In the genomic region with DNA sequence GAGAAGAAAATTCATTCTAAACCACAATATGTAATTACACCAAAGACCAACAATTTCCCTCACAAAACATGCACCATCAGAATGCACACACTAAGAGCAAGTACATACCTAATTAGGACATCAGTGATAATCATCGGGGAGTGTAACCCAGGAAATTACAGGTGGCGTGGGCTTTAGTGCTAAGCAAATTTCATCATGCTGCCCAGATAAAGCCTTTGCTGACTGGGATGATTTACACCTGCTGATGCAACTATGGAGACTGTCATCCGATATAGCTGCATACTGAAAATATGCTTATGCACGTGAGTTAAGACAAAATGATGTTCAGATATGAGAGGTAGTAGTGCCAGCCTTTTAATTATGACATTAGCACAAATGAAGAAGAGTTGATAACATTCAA, we compare ENCODE assay signal across 17 cellular contexts.
"Had no signal": no experiment of that assay in that cellular context is flagged by ENCODE, and none has a peak within 500 bp of the region (broad histone marks: within the 10 kb centered on the region; RNA-seq: fewer than 3 reads in every experiment).

No MANE protein-coding gene starts in this region.

- H3K27me3 Mint-ChIP-seq: activated naive CD8-positive, alpha-beta T cell treated with anti-CD3 and anti-CD28 coated beads for 36 hours; stimulated activated naive CD8-positive, alpha-beta T cell treated with anti-CD3 and anti-CD28 coated beads, Interleukin-15, Interleukin-2, amounts not matched to agents 100 ng/mL and 50 ng/mL, for 24 hours had no signal

- H3K4me1 Mint-ChIP-seq: activated naive CD8-positive, alpha-beta T cell treated with anti-CD3 and anti-CD28 coated beads for 36 hours; immature natural killer cell had no signal

- H3K9me3 ChIP-seq: ascending aorta, breast epithelium, lower lobe of right lung, suprapubic skin had no signal

- H3K9me3 Mint-ChIP-seq: activated naive CD8-positive, alpha-beta T cell treated with anti-CD3 and anti-CD28 coated beads for 36 hours; activated T-helper 1 cell treated with anti-CD3 and anti-CD28 coated beads, Interleukin-12 subunit alpha, Interleukin-12 subunit beta, Interleukin-2, Interleukin-4 antibody, amounts not matched to agents 30 ng/mL and 10 ng/mL and 1 ng/mL, durations not matched to agents 14 hours and 24 hours and 36 hours; immature natural killer cell; nephron progenitor cell; stimulated activated naive CD8-positive, alpha-beta T cell treated with anti-CD3 and anti-CD28 coated beads, Interleukin-15, Interleukin-2, amounts not matched to agents 100 ng/mL and 50 ng/mL, for 24 hours had no signal

- DNase-seq: activated naive CD8-positive, alpha-beta T cell treated with anti-CD3 and anti-CD28 coated beads for 36 hours; cerebellar nuclear complex; effector memory CD4-positive, alpha-beta T cell; foreskin keratinocyte; head of caudate nucleus; immature natural killer cell; left cardiac atrium; lower lobe of right lung; nephron progenitor cell; occipital lobe had no signal

- ATAC-seq: activated CD4-positive, CD25-positive, alpha-beta regulatory T cell treated with anti-CD3 and anti-CD28 coated beads, Interleukin-2, amount 50 U/mL, for 24 hours; foreskin keratinocyte; left cardiac atrium; lower lobe of right lung; sciatic nerve had no signal

- H3K27ac ChIP-seq: ascending aorta, breast epithelium, foreskin keratinocyte, lower lobe of right lung, suprapubic skin had no signal

- H3K4me3 Mint-ChIP-seq: activated naive CD8-positive, alpha-beta T cell treated with anti-CD3 and anti-CD28 coated beads for 36 hours; activated T-helper 1 cell treated with anti-CD3 and anti-CD28 coated beads, Interleukin-12 subunit alpha, Interleukin-12 subunit beta, Interleukin-2, Interleukin-4 antibody, amounts not matched to agents 30 ng/mL and 10 ng/mL and 1 ng/mL, durations not matched to agents 14 hours and 24 hours and 36 hours; immature natural killer cell; nephron progenitor cell; stimulated activated naive CD8-positive, alpha-beta T cell treated with anti-CD3 and anti-CD28 coated beads, Interleukin-15, Interleukin-2, amounts not matched to agents 100 ng/mL and 50 ng/mL, for 24 hours had no signal

- H3K27me3 ChIP-seq: ascending aorta, breast epithelium, foreskin keratinocyte, suprapubic skin had no signal

- H3K4me1 ChIP-seq: ascending aorta, breast epithelium, foreskin keratinocyte, lower lobe of right lung, suprapubic skin had no signal

- H3K4me3 ChIP-seq: ascending aorta, breast epithelium, lower lobe of right lung, suprapubic skin had no signal

- H3K36me3 Mint-ChIP-seq: activated naive CD8-positive, alpha-beta T cell treated with anti-CD3 and anti-CD28 coated beads for 36 hours had no signal

- H3K36me3 ChIP-seq: breast epithelium had no signal

- H3K27ac Mint-ChIP-seq: activated naive CD8-positive, alpha-beta T cell treated with anti-CD3 and anti-CD28 coated beads for 36 hours; activated T-helper 1 cell treated with anti-CD3 and anti-CD28 coated beads, Interleukin-12 subunit alpha, Interleukin-12 subunit beta, Interleukin-2, Interleukin-4 antibody, amounts not matched to agents 30 ng/mL and 10 ng/mL and 1 ng/mL, durations not matched to agents 14 hours and 24 hours and 36 hours; immature natural killer cell; stimulated activated naive CD8-positive, alpha-beta T cell treated with anti-CD3 and anti-CD28 coated beads, Interleukin-15, Interleukin-2, amounts not matched to agents 100 ng/mL and 50 ng/mL, for 24 hours had no signal
